ENCODE assay signal across 22 cellular contexts in genomic region chrX:123665197-123665596, GRCh38.
DNase-seq lines count a peak whose midpoint lies in the region; ATAC-seq, FAIRE-seq and TF ChIP-seq lines count a peak whose summit lies in the region.
"Had no signal": no experiment of that assay in that cellular context is flagged by ENCODE, and none has a peak within 500 bp of the region (broad histone marks: within the 10 kb centered on the region; RNA-seq: fewer than 3 reads in every experiment).

No MANE protein-coding gene starts in this region.

- H3K36me3 ChIP-seq in bronchial epithelial cell (ENCODE audit: control insufficient read depth, insufficient read depth, low read length) (no peaks in the 10 kb centered on the region), left lung (peaks cover 0 to 52% of the 10 kb centered on the region in 2 donors)

- H3K9me3 ChIP-seq in left lung (no peaks in the 10 kb centered on the region), right cardiac atrium (ENCODE audit: control insufficient read depth, low read length) (no peaks in the 10 kb centered on the region)
- H3K9me3 ChIP-seq: BE2C, neutrophil, Peyer's patch had no signal

- intact Hi-C loops in left lung (cut with DNase I) (no loop called here), right cardiac atrium (cut with DNase I) (no loop called here)

- H3K4me1 ChIP-seq in left lung (no peaks in the 10 kb centered on the region), right cardiac atrium (ENCODE audit: control insufficient read depth, insufficient read depth, low read length) (no peaks in the 10 kb centered on the region)
- H3K4me1 ChIP-seq: BE2C, Peyer's patch had no signal

- no peak for FAIRE-seq in bronchial epithelial cell (lab: Jason Lieb, UNC)

- H3K27me3 ChIP-seq in bronchial epithelial cell (ENCODE audit: control insufficient read depth, insufficient read depth, low read length) (no peaks in the 10 kb centered on the region), left lung (no peaks in the 10 kb centered on the region), right cardiac atrium (ENCODE audit: control insufficient read depth, insufficient read depth) (no peaks in the 10 kb centered on the region)
- H3K27me3 ChIP-seq: BE2C, neutrophil, Peyer's patch had no signal

- TF ChIP-seq CTCF in bronchial epithelial cell (IDR thresholded peaks at IDR 0.05; ENCODE audit: insufficient read depth, low read length, severe bottlenecking) (no peak), left lung (IDR thresholded peaks at IDR 0.05) (no peak), coronary artery (IDR thresholded peaks at IDR 0.05) (no peak)

- peak overlapping the region in 1 of 2 donors; percentile 57 for H3K27ac ChIP-seq in left lung
- H3K27ac ChIP-seq in coronary artery = no peak overlapping the region
- no peak overlapping the region for H3K27ac ChIP-seq in right cardiac atrium (ENCODE audit: low read length)
- H3K27ac ChIP-seq: dorsolateral prefrontal cortex, neutrophil, Peyer's patch, skin epidermis had no signal

- DNase-seq in DMS53 treated with DMSO at 0.1 percent for 48 hours (lab: John Stamatoyannopoulos, UW; ENCODE audit: unreplicated experiment) (peak; percentile 83), LHCN-M2 (ENCODE audit: low read depth) (peak; percentile 49), bronchial epithelial cell (ENCODE audit: low read depth) (peak; percentile 95), left lung (no peak), coronary artery (ENCODE audit: low spot score) (no peak), right cardiac atrium (no peak), NCI-H524 treated with DMSO at 0.1 percent for 48 hours (lab: John Stamatoyannopoulos, UW) (no peak)
- no peak for DNase-seq in central memory CD4-positive, alpha-beta T cell
- DNase-seq: activated effector memory CD4-positive, alpha-beta T cell treated with anti-CD3 and anti-CD28 coated beads, Interleukin-2, amount 50 U/mL, for 16 hours; aorta; BE2C; DND-41; dorsolateral prefrontal cortex; KBM-7; NCI-H1105; NCI-H345; Peyer's patch; stimulated activated naive CD8-positive, alpha-beta T cell treated with anti-CD3 and anti-CD28 coated beads, Interleukin-15, amount 100 ng/mL, for 72 hours; T-cell had no signal

- H3K4me3 ChIP-seq in bronchial epithelial cell (ENCODE audit: low read depth, low read length) (no peak overlapping the region), left lung (no peak overlapping the region), coronary artery (no peak overlapping the region), right cardiac atrium (ENCODE audit: low read length) (no peak overlapping the region)
- H3K4me3 ChIP-seq: dorsolateral prefrontal cortex, Peyer's patch, skin epidermis had no signal

- peak; percentile 96 for ATAC-seq in left lung
- ATAC-seq in right cardiac atrium = no peak
- ATAC-seq: stimulated activated naive CD8-positive, alpha-beta T cell treated with anti-CD3 and anti-CD28 coated beads, Interleukin-15, amount 100 ng/mL, for 72 hours; T-cell; WTC11 had no signal

- 95% methylated on average over 3 of the region's 3 CpGs for WGBS in right cardiac atrium

Comparison
In these comparisons a context has a peak if more than half of its experiments do, and no peak if none do; other contexts are left out.
1. DNase-seq: peak in DMS53 treated with DMSO at 0.1 percent for 48 hours (single experiment), LHCN-M2 (single experiment) and bronchial epithelial cell (single experiment); none in left lung (0 of 2), coronary artery (single experiment), central memory CD4-positive, alpha-beta T cell (single experiment), right cardiac atrium (0 of 3) and NCI-H524 treated with DMSO at 0.1 percent for 48 hours (single experiment).